Comparison of ENCODE assay signal across 16 cellular contexts in genomic region chr17:4195306-4195705, GRCh38. TPM values are rescaled to one million over a fixed set of nuclear protein-coding genes. Genes with fewer than 3 reads are reported as not detected.
DNase-seq lines count a peak whose midpoint lies in the region; ATAC-seq and TF ChIP-seq lines count a peak whose summit lies in the region.
"Had no signal": no experiment of that assay in that cellular context is flagged by ENCODE, and none has a peak within 500 bp of the region (broad histone marks: within the 10 kb centered on the region; RNA-seq: fewer than 3 reads in every experiment).

No MANE protein-coding gene starts in this region.

- ATAC-seq in HG03039 (IDR thresholded peaks at IDR 0.05; ENCODE audit: unreplicated experiment): no peak
- ATAC-seq: GM12878; PC-3; stimulated activated naive B cell treated with anti-CD40 and anti-IgM and Interleukin-4, amounts not matched to agents 10 μg/mL and 1 μg/mL and 100 μg/mL, for 72 hours had no signal

- no peak overlapping the region for H3K4me3 Mint-ChIP-seq in neural crest cell
- H3K4me3 Mint-ChIP-seq: activated CD4-positive, alpha-beta T cell treated with anti-CD3 and anti-CD28 coated beads, Interleukin-2, amount 10 ng/mL, durations not matched to agents 7 days and 5 days; stimulated activated naive B cell treated with anti-CD40 and anti-IgM and Interleukin-4, amounts not matched to agents 10 μg/mL and 1 μg/mL and 100 μg/mL, for 72 hours had no signal

- H3K4me1 Mint-ChIP-seq in neural crest cell: peaks cover 9% of the 10 kb centered on the region
- H3K4me1 Mint-ChIP-seq: stimulated activated naive B cell treated with anti-CD40 and anti-IgM and Interleukin-4, amounts not matched to agents 10 μg/mL and 1 μg/mL and 100 μg/mL, for 72 hours had no signal

- peaks cover 3% of the 10 kb centered on the region for H3K36me3 Mint-ChIP-seq in neural crest cell (ENCODE audit: low read depth)

- DNase-seq in AG08396 (ENCODE audit: low spot score) (peak; percentile 71), HPDE6-E6E7 (ENCODE audit: extremely low spot score) (peak; percentile 45), astrocyte of the spinal cord (ENCODE audit: low read depth, low spot score) (peak; percentile 73), neural crest cell (ENCODE audit: low read depth, low spot score) (no peak), anterior cingulate cortex (lab: John Stamatoyannopoulos, UW) (no peak), NCI-H2029 (lab: John Stamatoyannopoulos, UW) (no peak), kidney tubule cell (ENCODE audit: low spot score) (no peak)
- DNase-seq: activated CD4-positive, alpha-beta T cell treated with anti-CD3 and anti-CD28 coated beads, Interleukin-2, amount 10 ng/mL, durations not matched to agents 7 days and 5 days; activated effector memory CD4-positive, alpha-beta T cell treated with Interleukin-2 at 50 U/mL for 16 hours; AML-193; NCI-H446 treated with DMSO at 0.1 percent for 48 hours; PC-3; stimulated activated CD4-positive, alpha-beta T cell treated with anti-CD3 and anti-CD28 coated beads, Interleukin-2, amount 100 ng/mL, for 48 hours; stimulated activated naive B cell treated with anti-CD40 and anti-IgM and Interleukin-4, amounts not matched to agents 10 μg/mL and 1 μg/mL and 100 μg/mL, for 72 hours had no signal

- H3K27me3 Mint-ChIP-seq in neural crest cell (ENCODE audit: low read depth): no peaks in the 10 kb centered on the region
- H3K27me3 Mint-ChIP-seq: activated CD4-positive, alpha-beta T cell treated with anti-CD3 and anti-CD28 coated beads, Interleukin-2, amount 10 ng/mL, durations not matched to agents 7 days and 5 days; stimulated activated naive B cell treated with anti-CD40 and anti-IgM and Interleukin-4, amounts not matched to agents 10 μg/mL and 1 μg/mL and 100 μg/mL, for 72 hours had no signal

- in situ Hi-C loops in astrocyte of the spinal cord (cut with HindIII; ENCODE audit: low sequenced_read_pairs): no loop called here

- H3K27ac Mint-ChIP-seq in neural crest cell (ENCODE audit: unreplicated experiment): peak overlapping the region; percentile 7
- H3K27ac Mint-ChIP-seq: activated CD4-positive, alpha-beta T cell treated with anti-CD3 and anti-CD28 coated beads, Interleukin-2, amount 10 ng/mL, durations not matched to agents 7 days and 5 days; stimulated activated naive B cell treated with anti-CD40 and anti-IgM and Interleukin-4, amounts not matched to agents 10 μg/mL and 1 μg/mL and 100 μg/mL, for 72 hours had no signal

- no peaks in the 10 kb centered on the region for H3K9me3 Mint-ChIP-seq in neural crest cell
- H3K9me3 Mint-ChIP-seq: activated CD4-positive, alpha-beta T cell treated with anti-CD3 and anti-CD28 coated beads, Interleukin-2, amount 10 ng/mL, durations not matched to agents 7 days and 5 days; stimulated activated naive B cell treated with anti-CD40 and anti-IgM and Interleukin-4, amounts not matched to agents 10 μg/mL and 1 μg/mL and 100 μg/mL, for 72 hours had no signal

- H3K4me3 ChIP-seq in astrocyte of the spinal cord (ENCODE audit: low read depth, low read length): no peak overlapping the region
- H3K4me3 ChIP-seq: GM12878 had no signal

- TF ChIP-seq CTCF in astrocyte of the spinal cord (IDR thresholded peaks at IDR 0.05; ENCODE audit: low read depth, low read length): no peak
- no peak for TF ChIP-seq CTCF in neural crest cell (conservative IDR thresholded peaks at IDR 0.05)

RNA-seq across cellular contexts. Expression of gene CYB5D2, which starts 52.3 kb away (rescaled TPM):
- total RNA-seq in neural crest cell: 12.1 and 12.9 TPM in 2 replicates

RNA-seq across cellular contexts. Expression of gene ZZEF1, which starts 52.5 kb away (rescaled TPM):
- total RNA-seq in neural crest cell: 26.9 and 28.0 TPM in 2 replicates

Comparison
In these comparisons a context has a peak if more than half of its experiments do, and no peak if none do; other contexts are left out.
1. DNase-seq: peak in AG08396 (single experiment), HPDE6-E6E7 (single experiment) and astrocyte of the spinal cord (single experiment); none in neural crest cell (single experiment), anterior cingulate cortex (0 of 58), NCI-H2029 (single experiment) and kidney tubule cell (single experiment).